ENCODE assay signal across 14 cellular contexts in the genomic region with DNA sequence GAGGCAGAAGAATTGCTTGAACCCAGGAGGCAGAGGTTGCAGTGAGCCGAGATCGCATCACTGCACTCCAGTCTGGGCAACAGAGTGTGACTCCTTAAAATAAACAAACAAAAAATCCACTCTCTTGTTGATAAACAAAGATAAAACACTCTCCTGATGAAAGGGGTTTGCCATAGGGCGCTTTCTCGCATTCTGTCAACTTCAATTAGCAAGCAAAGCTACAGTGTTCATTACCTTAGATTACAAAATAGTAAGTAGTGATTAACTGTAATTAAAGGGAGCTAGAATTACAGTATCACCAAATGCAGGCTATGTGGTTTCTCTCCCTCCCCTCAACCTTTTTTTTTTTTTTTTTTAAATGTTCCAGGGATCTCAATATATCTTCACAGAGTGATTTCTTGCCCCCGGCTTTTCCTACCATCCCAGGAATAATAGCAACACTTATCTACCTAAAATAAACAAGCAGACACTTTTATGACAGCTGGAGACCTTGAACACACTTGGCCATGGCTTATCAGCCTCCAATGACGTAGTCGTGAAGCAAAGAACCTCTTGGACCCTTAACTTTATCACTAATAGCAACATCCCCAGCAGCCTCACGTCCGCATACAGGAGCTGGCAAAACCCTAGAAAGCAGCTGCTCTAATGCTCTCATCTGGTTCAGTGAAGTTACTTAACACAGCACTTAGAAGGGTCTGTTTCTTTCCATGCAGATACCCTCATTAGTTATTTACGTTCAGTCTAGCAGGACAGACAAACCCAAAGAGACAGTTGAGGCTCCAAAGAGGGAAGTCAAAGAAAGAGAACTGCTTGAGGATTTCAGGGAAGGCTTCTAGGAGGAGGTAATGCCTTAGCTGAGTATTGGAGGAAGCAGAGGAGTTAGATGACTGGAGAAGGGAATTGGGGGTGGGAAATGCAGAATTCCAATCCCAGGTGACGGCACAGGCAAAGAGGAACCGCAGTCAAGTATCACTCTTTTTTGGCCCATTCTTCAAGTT. TPM values are rescaled to one million over a fixed set of nuclear protein-coding genes. Genes with fewer than 3 reads are reported as not detected.
DNase-seq lines count a peak whose midpoint lies in the region; ATAC-seq and TF ChIP-seq lines count a peak whose summit lies in the region.
"Had no signal": no experiment of that assay in that cellular context is flagged by ENCODE, and none has a peak within 500 bp of the region (broad histone marks: within the 10 kb centered on the region; RNA-seq: fewer than 3 reads in every experiment).

No MANE protein-coding gene starts in this region.

- no TSS peak for BruUV-seq in IMR-90 (replicated peaks; lab: Mats Ljungman, UMichigan)

- peak overlapping the region; percentile 86 for H3K4ac ChIP-seq in IMR-90 (ENCODE audit: low read depth, low read length)

- H4K91ac ChIP-seq in IMR-90 (ENCODE audit: insufficient read depth, low read depth, low read length), result peak overlapping the region; percentile 81

- H4K20me1 ChIP-seq in BLaER1 (no peaks in the 10 kb centered on the region), IMR-90 (ENCODE audit: insufficient read depth, low read length) (no peaks in the 10 kb centered on the region)

- peak overlapping the region in 1 of 2 experiments; percentile 76; a peak in 2 of 4 replicates for H4K8ac ChIP-seq in IMR-90 (ENCODE audit: low read depth in 2 of 2, low read length in 2 of 2)

- POLR2A ChIA-PET in IMR-90 (lab: Charles Lee; ENCODE audit: unreplicated experiment), result no interaction called here

- H3K36me3 ChIP-seq in BLaER1 (no peaks in the 10 kb centered on the region), IMR-90 (ENCODE audit: control insufficient read depth, insufficient read depth, low read length) (no peaks in the 10 kb centered on the region), body of pancreas (replicated peaks in 1 of 2; ENCODE audit: insufficient read depth in 1 of 2, low read depth in 2 of 2) (no peaks in the 10 kb centered on the region), lower lobe of right lung (no peaks in the 10 kb centered on the region)
- H3K36me3 ChIP-seq: esophagus squamous epithelium had no signal

- no peak overlapping the region for H3K4me3 Mint-ChIP-seq in activated T-cell treated with anti-CD3 and anti-CD28 coated beads, Interleukin-2, amount 50 U/mL, for 24 hours
- H3K4me3 Mint-ChIP-seq: activated T-cell treated with anti-CD3 and anti-CD28 coated beads, Interleukin-2, amount 50 U/mL, for 4 hours had no signal

- H3K9me3 ChIP-seq in BLaER1, result no peaks in the 10 kb centered on the region
- H3K9me3 ChIP-seq in IMR-90 (ENCODE audit: control insufficient read depth, insufficient read depth, low read length), result no peaks in the 10 kb centered on the region
- no peaks in the 10 kb centered on the region for H3K9me3 ChIP-seq in body of pancreas
- H3K9me3 ChIP-seq in lower lobe of right lung, result no peaks in the 10 kb centered on the region
- H3K9me3 ChIP-seq: esophagus squamous epithelium had no signal

- H3K4me2 ChIP-seq in BLaER1, result peak overlapping the region; percentile 38
- no peak overlapping the region for H3K4me2 ChIP-seq in IMR-90 (ENCODE audit: low read depth, low read length)

- in situ Hi-C loops in IMR-90 (cut with MboI; ENCODE audit: low sequenced_read_pairs), result no loop called here

- ATAC-seq in IMR-90 (ENCODE audit: low read depth) (no peak), body of pancreas (peak; percentile 86), lower lobe of right lung (peak; percentile 73 to 93), HG03135 (IDR thresholded peaks at IDR 0.05; ENCODE audit: unreplicated experiment) (no peak), GM18868 (IDR thresholded peaks at IDR 0.05; ENCODE audit: unreplicated experiment) (no peak)
- ATAC-seq: activated T-cell treated with anti-CD3 and anti-CD28 coated beads, Interleukin-2, amount 50 U/mL, for 4 hours; Panc1 had no signal

- peak overlapping the region; percentile 50 for H3K14ac ChIP-seq in IMR-90 (replicated peaks; ENCODE audit: low read depth, low read length)

- no peaks in the 10 kb centered on the region for H3K27me3 Mint-ChIP-seq in activated T-cell treated with anti-CD3 and anti-CD28 coated beads, Interleukin-2, amount 50 U/mL, for 24 hours

- peak overlapping the region; percentile 77 for H3K23ac ChIP-seq in IMR-90 (ENCODE audit: low read depth, low read length)

- peak overlapping the region; percentile 89 for H2BK20ac ChIP-seq in IMR-90 (ENCODE audit: low read depth, low read length)

- peak overlapping the region; percentile 94 for H2AK5ac ChIP-seq in IMR-90 (ENCODE audit: low read depth, low read length)

- H2BK15ac ChIP-seq in IMR-90 (ENCODE audit: low read depth, low read length), result peak overlapping the region; percentile 55; the same call in 2 of the 3 replicates

- no peaks in the 10 kb centered on the region for H3K79me1 ChIP-seq in IMR-90 (ENCODE audit: low read depth in 1 of 2, low read length in 2 of 2)

- peak overlapping the region; percentile 20 for H4K5ac ChIP-seq in IMR-90 (ENCODE audit: low read depth, low read length)

- H3K27ac ChIP-seq in BLaER1 (no peak overlapping the region), IMR-90 (ENCODE audit: insufficient read depth, low read length) (peak overlapping the region; percentile 55; the same call in 1 of the 2 replicates), body of pancreas (peak overlapping the region in 3 of 4 donors; percentile 26 to 60 (median 52)), lower lobe of right lung (peak overlapping the region; percentile 33)
- H3K27ac ChIP-seq: esophagus squamous epithelium, parathyroid adenoma had no signal

- peaks cover 22% of the 10 kb centered on the region for H3K9me1 ChIP-seq in IMR-90 (ENCODE audit: insufficient read depth, low read length)

- dilution Hi-C loops in IMR-90 (cut with HindIII; ENCODE audit: low sequenced_read_pairs, unreplicated experiment), result no loop called here

- no peaks in the 10 kb centered on the region for H3K9me3 Mint-ChIP-seq in activated T-cell treated with anti-CD3 and anti-CD28 coated beads, Interleukin-2, amount 50 U/mL, for 24 hours
- H3K9me3 Mint-ChIP-seq: activated T-cell treated with anti-CD3 and anti-CD28 coated beads, Interleukin-2, amount 50 U/mL, for 4 hours had no signal

- H3K18ac ChIP-seq in IMR-90 (ENCODE audit: low read depth, low read length), result peak overlapping the region; percentile 21

- peaks cover 32% of the 10 kb centered on the region for H3K36me3 Mint-ChIP-seq in activated T-cell treated with anti-CD3 and anti-CD28 coated beads, Interleukin-2, amount 50 U/mL, for 24 hours (ENCODE audit: low read depth)

- intact Hi-C loops in IMR-90 (cut with micrococcal nuclease) (loop anchor here (1.0 to 5.0 kb wide), 6 partner anchors 7 to 227 kb away; a partner anchor contains a TSS), body of pancreas (cut with DNase I) (no loop called here), lower lobe of right lung (cut with DNase I) (no loop called here)

- H2BK5ac ChIP-seq in IMR-90 (ENCODE audit: low read depth, low read length, poor library complexity, severe bottlenecking), result peak overlapping the region; percentile 71

- DNase-seq in IMR-90, result peak; percentile 10
- DNase-seq in body of pancreas, result peak; percentile 23 to 67 (median 32)
- no peak for DNase-seq in lower lobe of right lung
- DNase-seq in activated T-cell treated with anti-CD3 and anti-CD28 coated beads, Interleukin-2, amount 50 U/mL, for 24 hours, result no peak
- DNase-seq in activated CD4-positive, CD25-positive, alpha-beta regulatory T cell treated with anti-CD3 and anti-CD28 coated beads, Interleukin-2, amount 50 U/mL, for 72 hours, result no peak
- DNase-seq: activated T-cell treated with anti-CD3 and anti-CD28 coated beads, Interleukin-2, amount 50 U/mL, for 4 hours; esophagus squamous epithelium; NCI-H1092 treated with DMSO at 0.1 percent for 48 hours; stimulated activated CD4-positive, alpha-beta T cell treated with anti-CD3 and anti-CD28 coated beads, Interleukin-4, amount 100 ng/mL, for 4 hours had no signal

- peak overlapping the region; percentile 25 for H2AK9ac ChIP-seq in IMR-90 (replicated peaks; ENCODE audit: low read depth, low read length, poor library complexity)

- TF ChIP-seq POLR2A in IMR-90 (IDR thresholded peaks at IDR 0.05; ENCODE audit: low read depth, low read length), result no peak
- no peak for TF ChIP-seq POLR2A in body of pancreas (IDR thresholded peaks at IDR 0.05)

- no peak overlapping the region for H3K9ac ChIP-seq in BLaER1
- H3K9ac ChIP-seq in IMR-90 (ENCODE audit: low read depth, low read length), result no peak overlapping the region
- H3K9ac ChIP-seq: parathyroid adenoma had no signal

- CTCF ChIA-PET in IMR-90 (lab: Yijun Ruan, JAX), result interaction anchor here (0.6 to 1.2 kb wide), 4 partner anchors 9 to 141 kb away, joined by 3 read pairs; no protein-coding TSS in a partner anchor

- H3K27ac Mint-ChIP-seq in activated T-cell treated with anti-CD3 and anti-CD28 coated beads, Interleukin-2, amount 50 U/mL, for 24 hours, result no peak overlapping the region

- peak overlapping the region; percentile 93 for H2BK120ac ChIP-seq in IMR-90 (ENCODE audit: low read depth, low read length)

- H2AFZ ChIP-seq in IMR-90 (replicated peaks; ENCODE audit: low read length, poor library complexity), result no peak overlapping the region
- H2AFZ ChIP-seq: parathyroid adenoma had no signal

- 90% methylated on average over 2 of the region's 12 CpGs; no CpG with 5 or more reads in 1 of the 2 experiments for WGBS in IMR-90 (ENCODE audit: extremely low coverage in 2 of 2, insufficient read length in 1 of 2), 2 experiments
- 37 to 38% methylated on average over 12 of the region's 12 CpGs for WGBS in body of pancreas, 2 donors

- H3K4me1 Mint-ChIP-seq in activated T-cell treated with anti-CD3 and anti-CD28 coated beads, Interleukin-2, amount 50 U/mL, for 24 hours (ENCODE audit: low read depth), result peaks cover 12% of the 10 kb centered on the region

- no peak overlapping the region for H3K56ac ChIP-seq in IMR-90 (ENCODE audit: extremely low read depth, insufficient read depth, low read length)

- H3K4me3 ChIP-seq in BLaER1, result no peak overlapping the region
- no peak overlapping the region for H3K4me3 ChIP-seq in IMR-90 (ENCODE audit: insufficient read depth, low read depth, low read length)
- H3K4me3 ChIP-seq in body of pancreas, result no peak overlapping the region
- no peak overlapping the region for H3K4me3 ChIP-seq in lower lobe of right lung
- H3K4me3 ChIP-seq: esophagus squamous epithelium had no signal

- TF ChIP-seq CTCF in IMR-90 (conservative IDR thresholded peaks at IDR 0.05; ENCODE audit: low read depth, low read length), result no peak
- TF ChIP-seq CTCF in body of pancreas (IDR thresholded peaks at IDR 0.05), result no peak
- no peak for TF ChIP-seq CTCF in lower lobe of right lung (IDR thresholded peaks at IDR 0.05)

- H3K4me1 ChIP-seq in BLaER1, result peaks cover 11% of the 10 kb centered on the region
- H3K4me1 ChIP-seq in IMR-90 (ENCODE audit: control insufficient read depth, insufficient read depth, low read length), result peaks cover 22% of the 10 kb centered on the region
- H3K4me1 ChIP-seq in body of pancreas, result peaks cover 37% of the 10 kb centered on the region
- H3K4me1 ChIP-seq in lower lobe of right lung, result peaks cover 43% of the 10 kb centered on the region
- H3K4me1 ChIP-seq: esophagus squamous epithelium had no signal

- TF ChIP-seq RAD21 in IMR-90 (IDR thresholded peaks at IDR 0.05; ENCODE audit: low read length), result no peak

- H3K27me3 ChIP-seq in BLaER1 (no peaks in the 10 kb centered on the region), IMR-90 (ENCODE audit: control insufficient read depth, insufficient read depth, low read length) (no peaks in the 10 kb centered on the region), body of pancreas (no peaks in the 10 kb centered on the region), lower lobe of right lung (ENCODE audit: low read depth) (no peaks in the 10 kb centered on the region)
- H3K27me3 ChIP-seq: esophagus squamous epithelium had no signal

RNA-seq across cellular contexts. Expression of a gene that starts 37.9 kb away (rescaled TPM):
- total RNA-seq in IMR-90 (2012; rRNA removed) (16.5 and 16.7 TPM in 2 replicates), body of pancreas (10 to 100 TPM; 22.8 to 58.3 TPM), lower lobe of right lung (127 TPM)
- polyA plus RNA-seq in IMR-90 (2012; rRNA removed), result 7.6 and 8.2 TPM in 2 replicates
- polyA plus RNA-seq in IMR-90 (2012; cell fraction: cytosol; rRNA removed), result 5.4 and 7.2 TPM in 2 replicates
- 9.9 and 17.1 TPM in 2 replicates for polyA plus RNA-seq in IMR-90 (2012; cell fraction: nucleus; rRNA removed; ENCODE audit: low replicate concordance)

Comparison
In these comparisons a context has a peak if more than half of its experiments do, and no peak if none do; other contexts are left out.
1. ATAC-seq: peak in body of pancreas (single experiment) and lower lobe of right lung (2 of 2); none in IMR-90 (single experiment), HG03135 (single experiment) and GM18868 (single experiment).
2. DNase-seq: peak in IMR-90 (single experiment) and body of pancreas (4 of 4); none in lower lobe of right lung (single experiment), activated T-cell treated with anti-CD3 and anti-CD28 coated beads, Interleukin-2, amount 50 U/mL, for 24 hours (single experiment) and activated CD4-positive, CD25-positive, alpha-beta regulatory T cell treated with anti-CD3 and anti-CD28 coated beads, Interleukin-2, amount 50 U/mL, for 72 hours (single experiment).